ENCODE assay signal across 22 cellular contexts in genomic region chr11:78037056-78037455, GRCh38. TPM values are rescaled to one million over a fixed set of nuclear protein-coding genes. Genes with fewer than 3 reads are reported as not detected.
A peak's percentile ranks its signal among the peaks of the same experiment; 100 is the strongest.
DNase-seq lines count a peak whose midpoint lies in the region; ATAC-seq, FAIRE-seq and TF ChIP-seq lines count a peak whose summit lies in the region.
"Had no signal": no experiment of that assay in that cellular context is flagged by ENCODE, and none has a peak within 500 bp of the region (broad histone marks: within the 10 kb centered on the region; RNA-seq: fewer than 3 reads in every experiment).

No MANE protein-coding gene starts in this region.

- CTCF ChIA-PET in A549 (lab: Yijun Ruan, JAX) = interaction anchor here (0.6 to 5.7 kb wide), 2 partner anchors 9 to 110 kb away, joined by 4 to 59 read pairs; no protein-coding TSS in a partner anchor
- CTCF ChIA-PET in K562 (lab: Yijun Ruan, JAX; ENCODE audit: low intra/inter-chr PET ratio) = no interaction called here

- TF ChIP-seq POLR2A in A549 (IDR thresholded peaks at IDR 0.05; ENCODE audit: low read length) (no peak), K562 (conservative IDR thresholded peaks at IDR 0.05) (no peak)

- no peak for FAIRE-seq in A549 (lab: Jason Lieb, UNC)
- FAIRE-seq in K562 (lab: Jason Lieb, UNC) = no peak
- FAIRE-seq: H54 had no signal

- TF ChIP-seq CTCF in A549 (IDR thresholded peaks at IDR 0.05) = no peak
- no peak for TF ChIP-seq CTCF in K562 (IDR thresholded peaks at IDR 0.05 in 2 of 3, conservative IDR thresholded peaks at IDR 0.05 in 1 of 3; ENCODE audit: insufficient read depth in 2 of 3, low read depth in 1 of 3, low read length in 3 of 3)
- TF ChIP-seq CTCF in lower lobe of right lung (IDR thresholded peaks at IDR 0.05) = no peak

- no TSS peak for BruUV-seq in K562 (replicated peaks; lab: Mats Ljungman, UMichigan)

- H4K20me1 ChIP-seq in K562 (replicated peaks; ENCODE audit: control insufficient read depth, insufficient read depth, low read length) = no peaks in the 10 kb centered on the region

- H2BK15ac ChIP-seq in mesendoderm (replicated peaks; ENCODE audit: low read depth) = no peak overlapping the region

- POLR2A ChIA-PET in A549 (lab: Yijun Ruan, JAX) (no interaction called here), K562 (lab: Yijun Ruan, JAX) (interaction anchor here (1.5 kb wide), 1 partner anchor 15 kb away, joined by 3 read pairs; no protein-coding TSS in a partner anchor)

- intact Hi-C loops in K562 (cut with micrococcal nuclease) (no loop called here), lower lobe of right lung (cut with DNase I) (no loop called here)

- no peak overlapping the region for H2BK120ac ChIP-seq in mesendoderm (ENCODE audit: low read depth, low read length)

- H3K27ac ChIP-seq in A549 = peak overlapping the region in 1 of 2 experiments; percentile 38; a peak in 3 of 6 replicates
- no peak overlapping the region for H3K27ac ChIP-seq in K562 (ENCODE audit: extremely low read depth, low read depth, low read length)
- no peak overlapping the region for H3K27ac ChIP-seq in lower lobe of right lung
- H3K27ac ChIP-seq in mesendoderm (ENCODE audit: low read depth, low read length) = no peak overlapping the region
- H3K27ac ChIP-seq: ascending aorta, sigmoid colon had no signal

- no peak overlapping the region for H3K18ac ChIP-seq in mesendoderm (ENCODE audit: low read length)

- TF ChIP-seq EP300 in A549 (IDR thresholded peaks at IDR 0.05) (no peak), K562 (IDR thresholded peaks at IDR 0.05; ENCODE audit: low read length) (no peak)

- H3K9ac ChIP-seq in K562 (ENCODE audit: insufficient read depth in 1 of 2, low read depth in 2 of 2, low read length in 2 of 2) (peak overlapping the region in 1 of 2 experiments; percentile 64; a peak in 1 of 4 replicates), mesendoderm (ENCODE audit: low read length) (no peak overlapping the region)

- no peak for DNase-seq in A549 (ENCODE audit: low read depth in 1 of 2, low spot score in 1 of 2)
- peak; percentile 35 for DNase-seq in ELR (ENCODE audit: low read depth)
- DNase-seq in K562 (ENCODE audit: extremely low read depth in 1 of 4, low spot score in 3 of 4) = no peak
- DNase-seq in lower lobe of right lung = peak; percentile 76
- no peak for DNase-seq in GM19238 (ENCODE audit: insufficient read length, low spot score)
- DNase-seq in mesendoderm = no peak
- DNase-seq in amygdala (lab: John Stamatoyannopoulos, UW) = no peak
- DNase-seq: activated CD4-positive, CD25-positive, alpha-beta regulatory T cell; activated CD8-positive, alpha-beta memory T cell treated with anti-CD3 and anti-CD28 coated beads, Interleukin-2, amount 10 ng/mL, durations not matched to agents 7 days and 5 days; activated gamma-delta T cell treated with Interleukin-2 at 50 U/mL for 16 hours; hypothalamus; NCI-H1436; NCI-H510A; sigmoid colon; stimulated activated CD4-positive, alpha-beta T cell treated with anti-CD3 and anti-CD28 coated beads, Interleukin-2, amount 100 ng/mL, for 48 hours; stimulated activated CD8-positive, alpha-beta memory T cell treated with anti-CD3 and anti-CD28 coated beads, Interleukin-4, amount 100 ng/mL, for 48 hours; T-helper 1 cell had no signal

- no peak overlapping the region for H3K4ac ChIP-seq in mesendoderm (ENCODE audit: low read depth, low read length)

- TF ChIP-seq RAD21 in A549 (conservative IDR thresholded peaks at IDR 0.05 in 1 of 2, IDR thresholded peaks at IDR 0.05 in 1 of 2) = no peak
- TF ChIP-seq RAD21 in K562 (CRISPR knock-in tag; conservative IDR thresholded peaks at IDR 0.05 in 1 of 2, IDR thresholded peaks at IDR 0.05 in 1 of 2) = no peak

- no peaks in the 10 kb centered on the region for H3K9me1 ChIP-seq in K562 (ENCODE audit: control insufficient read depth, insufficient read depth, low read length)

- H3K4me2 ChIP-seq in A549 (no peak overlapping the region), K562 (ENCODE audit: insufficient read depth, low read length) (no peak overlapping the region), mesendoderm (ENCODE audit: low read length) (no peak overlapping the region)

- H3K4me3 ChIP-seq in A549 = no peak overlapping the region
- no peak overlapping the region for H3K4me3 ChIP-seq in K562
- H3K4me3 ChIP-seq in lower lobe of right lung = no peak overlapping the region
- no peak overlapping the region for H3K4me3 ChIP-seq in mesendoderm (ENCODE audit: low read length)
- H3K4me3 ChIP-seq: ascending aorta, sigmoid colon had no signal

- H4K5ac ChIP-seq in mesendoderm (ENCODE audit: low read length) = no peak overlapping the region

- 61% methylated on average over 3 of the region's 3 CpGs for WGBS in A549 (ENCODE audit: missing lambda C conversion rate)
- WGBS in K562 (ENCODE audit: insufficient coverage, low coverage, missing lambda C conversion rate) = 68% methylated on average over 3 of the region's 3 CpGs
- no CpG with 5 or more reads among the region's 3 CpGs for WGBS in mesendoderm (ENCODE audit: extremely low coverage, insufficient coverage, low lambda C conversion rate)

- H3K79me2 ChIP-seq in K562 (ENCODE audit: control insufficient read depth, insufficient read depth, low read length) (no peaks in the 10 kb centered on the region), mesendoderm (ENCODE audit: control insufficient read depth, insufficient read depth, low read length) (no peaks in the 10 kb centered on the region)

- no peak overlapping the region for H3K56ac ChIP-seq in mesendoderm (ENCODE audit: low read length)

- no peak overlapping the region for H3K23ac ChIP-seq in mesendoderm (ENCODE audit: low read length)

- H3K9me3 ChIP-seq in A549 (no peaks in the 10 kb centered on the region), K562 (replicated peaks; ENCODE audit: control insufficient read depth, insufficient read depth, low read depth, low read length) (no peaks in the 10 kb centered on the region), lower lobe of right lung (no peaks in the 10 kb centered on the region)
- H3K9me3 ChIP-seq: ascending aorta, sigmoid colon had no signal

- no peak overlapping the region for H2BK5ac ChIP-seq in mesendoderm (ENCODE audit: low read length)

- ATAC-seq in A549 = peak; percentile 19 to 46; a peak in 3 of 6 replicates
- ATAC-seq in K562 = no peak
- ATAC-seq in lower lobe of right lung = peak; percentile 85 to 91
- ATAC-seq in HG03354 (IDR thresholded peaks at IDR 0.05; ENCODE audit: poor library complexity, severe bottlenecking, unreplicated experiment) = no peak
- ATAC-seq: activated CD8-positive, alpha-beta memory T cell treated with anti-CD3 and anti-CD28 coated beads, Interleukin-2, amount 10 ng/mL, durations not matched to agents 7 days and 5 days had no signal

- H3K79me1 ChIP-seq in mesendoderm (ENCODE audit: low read length) = no peaks in the 10 kb centered on the region

- H3K27me3 ChIP-seq in K562 (ENCODE audit: control insufficient read depth in 2 of 2, insufficient read depth in 2 of 2, low read length in 2 of 2) (no peaks in the 10 kb centered on the region; a peak in 1 of 5 replicates), lower lobe of right lung (ENCODE audit: low read depth) (no peaks in the 10 kb centered on the region), mesendoderm (ENCODE audit: insufficient read depth, low read length, poor library complexity) (no peaks in the 10 kb centered on the region)
- H3K27me3 ChIP-seq: ascending aorta, sigmoid colon had no signal

- no peak overlapping the region for H2AFZ ChIP-seq in K562 (ENCODE audit: low read depth, low read length)

- no peak overlapping the region for H4K8ac ChIP-seq in mesendoderm (ENCODE audit: low read depth, low read length)

- H3K4me1 ChIP-seq in A549 (peaks cover 46% of the 10 kb centered on the region), K562 (replicated peaks in 1 of 2; ENCODE audit: control insufficient read depth in 2 of 2, insufficient read depth in 2 of 2, low read length in 2 of 2) (peaks cover 25 to 28% of the 10 kb centered on the region in 2 experiments), lower lobe of right lung (peaks cover 24% of the 10 kb centered on the region), mesendoderm (ENCODE audit: control insufficient read depth, low read depth, low read length) (no peaks in the 10 kb centered on the region)

- H2AK5ac ChIP-seq in mesendoderm (ENCODE audit: low read length) = no peak overlapping the region

- no peaks in the 10 kb centered on the region for H3K36me3 ChIP-seq in K562 (ENCODE audit: control insufficient read depth, insufficient read depth, low read length)
- H3K36me3 ChIP-seq in lower lobe of right lung = no peaks in the 10 kb centered on the region
- H3K36me3 ChIP-seq in mesendoderm (ENCODE audit: control insufficient read depth, insufficient read depth, low read length) = no peaks in the 10 kb centered on the region
- H3K36me3 ChIP-seq: ascending aorta, sigmoid colon had no signal

- in situ Hi-C loops in K562 (cut with MboI) = no loop called here

RNA-seq across cellular contexts. Expression of gene KCTD14, which starts 14.0 kb away (rescaled TPM):
- polyA plus RNA-seq in A549 (2011; rRNA removed) (3.2 and 3.6 TPM in 2 replicates), A549 (2017; fragmentation: RNase III; extraction: RNeasy Plus Mini Kit Qiagen cat#74134 plus additional on column Dnase treatment) (2.4 to 2.7 TPM (median 2.6 TPM) in 3 replicates), K562 (2011; rRNA removed) (0.11 and 0.20 TPM in 2 replicates), K562 (2014; fragmentation: Illumina TruSeq; extraction: Trizol) (0.14 and 0.30 TPM in 2 replicates), K562 (2014; fragmentation: Nextera tagmentation; extraction: Ambion mirVana) (under 1 TPM in 1 of 2 experiments, not detected in 1; 0.29 TPM), K562 (2014; rRNA removed) (0.04 TPM in 1 of 2 replicates, not detected in the other)
- 2.6 and 2.8 TPM in 2 replicates for polyA plus RNA-seq in A549 (2012; cell fraction: cytosol; rRNA removed)
- polyA plus RNA-seq in A549 (2012; cell fraction: nucleus; rRNA removed) = 0.92 and 1.0 TPM in 2 replicates
- polyA minus RNA-seq in A549 (2011; rRNA and poly(A)+ RNA removed) = 1.6 and 3.2 TPM in 2 replicates
- total RNA-seq in K562 (2011; cell fraction: chromatin; rRNA removed; ENCODE audit: low replicate concordance) = 0.40 and 0.51 TPM in 2 replicates
- total RNA-seq in K562 (2011; cell fraction: nucleolus; rRNA removed) = 0.39 TPM in 1 of 2 replicates, not detected in the other
- 0.29 TPM in 1 of 2 replicates, not detected in the other for total RNA-seq in K562 (2011; cell fraction: nucleoplasm; rRNA removed)
- total RNA-seq in K562 (2014; rRNA removed) (0.08 TPM in 1 of 2 replicates, not detected in the other), K562 (2014; rRNA removed; fragmentation: Illumina TruSeq; extraction: Trizol) (0.11 TPM in 1 of 2 replicates, not detected in the other), K562 (2015; rRNA removed; fragmentation: Illumina TruSeq; extraction: Trizol) (0.14 and 0.15 TPM in 2 replicates), K562 (2021) (0.09 and 0.29 TPM in 2 replicates), lower lobe of right lung (12.3 TPM)
- 0.10 TPM in 1 of 2 replicates, not detected in the other for polyA plus RNA-seq in K562 (2011; cell fraction: cytosol; rRNA removed)
- 0.07 and 0.21 TPM in 2 replicates for polyA plus RNA-seq in K562 (2011; cell fraction: nucleus; rRNA removed)
- polyA plus RNA-seq in K562 (2012) = 0.14 and 0.32 TPM in 2 replicates
- polyA minus RNA-seq in K562 (2011; rRNA and poly(A)+ RNA removed) = 0.18 TPM in 1 of 2 replicates, not detected in the other
- not detected in 2 replicates for polyA minus RNA-seq in K562 (2011; cell fraction: cytosol; rRNA and poly(A)+ RNA removed)
- polyA minus RNA-seq in K562 (2011; cell fraction: nucleus; rRNA and poly(A)+ RNA removed) = not detected in 2 replicates
- 23.6 TPM for polyA plus RNA-seq in mesendoderm (2013, experiment 1 of 2)
- 23.6 TPM for polyA plus RNA-seq in mesendoderm (2013, experiment 2 of 2)
- total RNA-seq: lung microvascular endothelial cell had no signal

RNA-seq across cellular contexts. Expression of gene THRSP, which starts 26.6 kb away (rescaled TPM):
- polyA plus RNA-seq in A549 (2011; rRNA removed) (not detected in 2 replicates), A549 (2017; fragmentation: RNase III; extraction: RNeasy Plus Mini Kit Qiagen cat#74134 plus additional on column Dnase treatment) (not detected in 3 replicates), K562 (2011; rRNA removed) (0.29 and 0.43 TPM in 2 replicates), K562 (2014; fragmentation: Illumina TruSeq; extraction: Trizol) (0.28 TPM in 2 replicates), K562 (2014; fragmentation: Nextera tagmentation; extraction: Ambion mirVana) (under 1 TPM; 0.23 to 0.34 TPM), K562 (2014; rRNA removed) (0.09 and 0.56 TPM in 2 replicates)
- not detected in 2 replicates for polyA plus RNA-seq in A549 (2012; cell fraction: cytosol; rRNA removed)
- not detected in 2 replicates for polyA plus RNA-seq in A549 (2012; cell fraction: nucleus; rRNA removed)
- polyA minus RNA-seq in A549 (2011; rRNA and poly(A)+ RNA removed) = not detected in 2 replicates
- total RNA-seq in K562 (2011; cell fraction: chromatin; rRNA removed; ENCODE audit: low replicate concordance) = 2.3 and 2.8 TPM in 2 replicates
- 2.2 and 2.5 TPM in 2 replicates for total RNA-seq in K562 (2011; cell fraction: nucleolus; rRNA removed)
- 1.8 and 2.3 TPM in 2 replicates for total RNA-seq in K562 (2011; cell fraction: nucleoplasm; rRNA removed)
- total RNA-seq in K562 (2014; rRNA removed) (0.24 and 0.36 TPM in 2 replicates), K562 (2014; rRNA removed; fragmentation: Illumina TruSeq; extraction: Trizol) (not detected in 2 replicates), K562 (2015; rRNA removed; fragmentation: Illumina TruSeq; extraction: Trizol) (not detected in 2 replicates), K562 (2021) (0.16 and 0.31 TPM in 2 replicates), lower lobe of right lung (not detected)
- 0.15 and 0.18 TPM in 2 replicates for polyA plus RNA-seq in K562 (2011; cell fraction: cytosol; rRNA removed)
- polyA plus RNA-seq in K562 (2011; cell fraction: nucleus; rRNA removed) = 1.0 and 1.1 TPM in 2 replicates
- 0.13 and 1.6 TPM in 2 replicates for polyA plus RNA-seq in K562 (2012)
- 0.74 TPM in 1 of 2 replicates, not detected in the other for polyA minus RNA-seq in K562 (2011; rRNA and poly(A)+ RNA removed)
- not detected in 2 replicates for polyA minus RNA-seq in K562 (2011; cell fraction: cytosol; rRNA and poly(A)+ RNA removed)
- polyA minus RNA-seq in K562 (2011; cell fraction: nucleus; rRNA and poly(A)+ RNA removed) = 0.54 TPM in 1 of 2 replicates, not detected in the other
- polyA plus RNA-seq in mesendoderm (2013, experiment 1 of 2) = 0.04 TPM
- polyA plus RNA-seq in mesendoderm (2013, experiment 2 of 2) = not detected
- total RNA-seq: activated CD8-positive, alpha-beta memory T cell treated with anti-CD3 and anti-CD28 coated beads, Interleukin-2, amount 10 ng/mL, durations not matched to agents 7 days and 5 days; ascending aorta; dermis microvascular lymphatic vessel endothelial cell; lung microvascular endothelial cell had no signal

RNA-seq across cellular contexts. Expression of gene INTS4, which starts 42.6 kb away (rescaled TPM):
- polyA plus RNA-seq in A549 (2011; rRNA removed) (35.3 and 39.4 TPM in 2 replicates), A549 (2017; fragmentation: RNase III; extraction: RNeasy Plus Mini Kit Qiagen cat#74134 plus additional on column Dnase treatment) (20.2 to 23.2 TPM (median 22.0 TPM) in 3 replicates), K562 (2011; rRNA removed) (48.0 and 48.1 TPM in 2 replicates), K562 (2014; fragmentation: Illumina TruSeq; extraction: Trizol) (35.0 and 41.7 TPM in 2 replicates), K562 (2014; fragmentation: Nextera tagmentation; extraction: Ambion mirVana) (10 to 100 TPM; 31.1 to 44.5 TPM), K562 (2014; rRNA removed) (44.6 and 45.0 TPM in 2 replicates)
- polyA plus RNA-seq in A549 (2012; cell fraction: cytosol; rRNA removed) = 18.4 and 18.7 TPM in 2 replicates
- 50.0 and 56.8 TPM in 2 replicates for polyA plus RNA-seq in A549 (2012; cell fraction: nucleus; rRNA removed)
- 47.0 and 55.2 TPM in 2 replicates for polyA minus RNA-seq in A549 (2011; rRNA and poly(A)+ RNA removed)
- total RNA-seq in K562 (2011; cell fraction: chromatin; rRNA removed; ENCODE audit: low replicate concordance) = 159 and 242 TPM in 2 replicates
- total RNA-seq in K562 (2011; cell fraction: nucleolus; rRNA removed) = 85.3 and 92.9 TPM in 2 replicates
- 108 and 134 TPM in 2 replicates for total RNA-seq in K562 (2011; cell fraction: nucleoplasm; rRNA removed)
- total RNA-seq in K562 (2014; rRNA removed) (28.4 and 35.8 TPM in 2 replicates), K562 (2014; rRNA removed; fragmentation: Illumina TruSeq; extraction: Trizol) (50.8 and 53.4 TPM in 2 replicates), K562 (2015; rRNA removed; fragmentation: Illumina TruSeq; extraction: Trizol) (38.5 and 42.6 TPM in 2 replicates), K562 (2021) (48.3 and 49.9 TPM in 2 replicates), lower lobe of right lung (35.4 TPM)
- 42.6 and 44.6 TPM in 2 replicates for polyA plus RNA-seq in K562 (2011; cell fraction: cytosol; rRNA removed)
- polyA plus RNA-seq in K562 (2011; cell fraction: nucleus; rRNA removed) = 138 and 151 TPM in 2 replicates
- polyA plus RNA-seq in K562 (2012) = 34.4 and 51.3 TPM in 2 replicates
- polyA minus RNA-seq in K562 (2011; rRNA and poly(A)+ RNA removed) = 77.0 and 79.3 TPM in 2 replicates
- polyA minus RNA-seq in K562 (2011; cell fraction: cytosol; rRNA and poly(A)+ RNA removed) = 22.6 and 34.1 TPM in 2 replicates
- polyA minus RNA-seq in K562 (2011; cell fraction: nucleus; rRNA and poly(A)+ RNA removed) = 72.7 and 114 TPM in 2 replicates
- polyA plus RNA-seq in mesendoderm (2013, experiment 1 of 2) = 17.7 TPM
- 19.1 TPM for polyA plus RNA-seq in mesendoderm (2013, experiment 2 of 2)

RNA-seq across cellular contexts. Expression of gene NDUFC2, which starts 42.6 kb away (rescaled TPM):
- 138 and 148 TPM in 2 replicates for polyA plus RNA-seq in A549 (2011; rRNA removed)
- 270 and 298 TPM in 2 replicates for polyA plus RNA-seq in A549 (2012; cell fraction: cytosol; rRNA removed)
- polyA plus RNA-seq in A549 (2012; cell fraction: nucleus; rRNA removed) = 179 and 187 TPM in 2 replicates
- polyA plus RNA-seq in A549 (2017; fragmentation: RNase III; extraction: RNeasy Plus Mini Kit Qiagen cat#74134 plus additional on column Dnase treatment) = 241 to 277 TPM (median 248 TPM) in 3 replicates
- 27.2 and 43.9 TPM in 2 replicates for polyA minus RNA-seq in A549 (2011; rRNA and poly(A)+ RNA removed)
- total RNA-seq in K562 (2011; cell fraction: chromatin; rRNA removed; ENCODE audit: low replicate concordance) = 48.5 and 69.6 TPM in 2 replicates
- 160 and 217 TPM in 2 replicates for total RNA-seq in K562 (2011; cell fraction: nucleolus; rRNA removed)
- 103 and 113 TPM in 2 replicates for total RNA-seq in K562 (2011; cell fraction: nucleoplasm; rRNA removed)
- total RNA-seq in K562 (2014; rRNA removed) = 269 and 325 TPM in 2 replicates
- 156 and 168 TPM in 2 replicates for total RNA-seq in K562 (2014; rRNA removed; fragmentation: Illumina TruSeq; extraction: Trizol)
- total RNA-seq in K562 (2015; rRNA removed; fragmentation: Illumina TruSeq; extraction: Trizol) = 504 and 554 TPM in 2 replicates
- 442 and 486 TPM in 2 replicates for total RNA-seq in K562 (2021)
- polyA plus RNA-seq in K562 (2011; rRNA removed) = 229 and 257 TPM in 2 replicates
- polyA plus RNA-seq in K562 (2011; cell fraction: cytosol; rRNA removed) = 517 and 937 TPM in 2 replicates
- polyA plus RNA-seq in K562 (2011; cell fraction: nucleus; rRNA removed) = 85.7 and 88.0 TPM in 2 replicates
- 593 and 1,047 TPM in 2 replicates for polyA plus RNA-seq in K562 (2012)
- polyA plus RNA-seq in K562 (2014; fragmentation: Illumina TruSeq; extraction: Trizol) = 355 and 561 TPM in 2 replicates
- 1,000 to 10,000 TPM in 1 of 2 experiments, 100 to 1,000 TPM in 1; 987 to 1,119 TPM for polyA plus RNA-seq in K562 (2014; fragmentation: Nextera tagmentation; extraction: Ambion mirVana)
- 473 and 511 TPM in 2 replicates for polyA plus RNA-seq in K562 (2014; rRNA removed)
- 20.7 and 29.0 TPM in 2 replicates for polyA minus RNA-seq in K562 (2011; rRNA and poly(A)+ RNA removed)
- 93.0 and 102 TPM in 2 replicates for polyA minus RNA-seq in K562 (2011; cell fraction: cytosol; rRNA and poly(A)+ RNA removed)
- polyA minus RNA-seq in K562 (2011; cell fraction: nucleus; rRNA and poly(A)+ RNA removed) = 37.6 and 79.6 TPM in 2 replicates
- 130 TPM for total RNA-seq in lower lobe of right lung
- 307 TPM for polyA plus RNA-seq in mesendoderm (2013, experiment 1 of 2)
- 298 TPM for polyA plus RNA-seq in mesendoderm (2013, experiment 2 of 2)

Comparison
In these comparisons a context has a peak if more than half of its experiments do, and no peak if none do; other contexts are left out.
1. ATAC-seq: peak in A549 (2 of 2) and lower lobe of right lung (2 of 2); none in K562 (single experiment) and HG03354 (single experiment).
2. DNase-seq: peak in ELR (single experiment) and lower lobe of right lung (single experiment); none in A549 (0 of 2), K562 (0 of 4), GM19238 (single experiment), mesendoderm (single experiment) and amygdala (0 of 56).
3. Of the 35 proteins assayed by ChIP-seq in both K562 and A549: peak only in K562: MAX; only in A549: none; in both: none; in neither: 34.